ENCODE assay signal across 21 cellular contexts in genomic region chr1:43693371-43693770, GRCh38.
"Had no signal": no experiment of that assay in that cellular context is flagged by ENCODE, and none has a peak within 500 bp of the region (broad histone marks: within the 10 kb centered on the region; RNA-seq: fewer than 3 reads in every experiment).

No MANE protein-coding gene starts in this region.

- H2AFZ ChIP-seq: PC-9 had no signal

- H3K27ac ChIP-seq: PC-9 had no signal

- H3K4me1 Mint-ChIP-seq: WTC11 had no signal

- H3K9me3 Mint-ChIP-seq: activated T-cell treated with anti-CD3 and anti-CD28 coated beads, Interleukin-2, amount 50 U/mL, for 4 hours; WTC11 had no signal

- H3K4me3 Mint-ChIP-seq: activated CD8-positive, alpha-beta T cell treated with anti-CD3 and anti-CD28 coated beads, Interleukin-2, amount 10 ng/mL, durations not matched to agents 7 days and 5 days; activated T-cell treated with anti-CD3 and anti-CD28 coated beads, Interleukin-2, amount 50 U/mL, for 4 hours; T-helper 17 cell; WTC11 had no signal

- H3K27ac Mint-ChIP-seq: activated CD8-positive, alpha-beta T cell treated with anti-CD3 and anti-CD28 coated beads, Interleukin-2, amount 10 ng/mL, durations not matched to agents 7 days and 5 days; WTC11 had no signal

- H3K27me3 Mint-ChIP-seq: T-helper 17 cell had no signal

- H3K4me2 ChIP-seq: PC-9 had no signal

- H3K4me3 ChIP-seq: PC-9 had no signal

- ATAC-seq: activated CD8-positive, alpha-beta T cell treated with anti-CD3 and anti-CD28 coated beads, Interleukin-2, amount 10 ng/mL, durations not matched to agents 7 days and 5 days; activated T-cell treated with anti-CD3 and anti-CD28 coated beads, Interleukin-2, amount 50 U/mL, for 4 hours; T-helper 17 cell; WTC11 had no signal

- DNase-seq: activated CD4-positive, alpha-beta T cell treated with anti-CD3 and anti-CD28 coated beads for 48 hours; activated CD4-positive, alpha-beta T cell treated with anti-CD3 and anti-CD28 coated beads, Interleukin-2, amount 50 U/mL, for 4 hours; activated CD4-positive, CD25-positive, alpha-beta regulatory T cell treated with anti-CD3 and anti-CD28 coated beads, Interleukin-2, amount 50 U/mL, for 72 hours; activated CD8-positive, alpha-beta memory T cell treated with anti-CD3 and anti-CD28 coated beads, Interleukin-2, amount 50 U/mL, for 48 hours; activated CD8-positive, alpha-beta T cell treated with anti-CD3 and anti-CD28 coated beads, Interleukin-2, amount 10 ng/mL, durations not matched to agents 7 days and 5 days; activated gamma-delta T cell treated with Interleukin-2 at 50 U/mL for 16 hours; activated naive CD4-positive, alpha-beta T cell treated with anti-CD3 and anti-CD28 coated beads, Interleukin-2, amount 50 U/mL, for 16 hours; activated T-cell treated with anti-CD3 and anti-CD28 coated beads, Interleukin-2, amount 50 U/mL, for 4 hours; anterior cingulate cortex; Kasumi-1; KBM-7; NCI-H1105 treated with DMSO at 0.1 percent for 48 hours; NCI-H1436 treated with DMSO at 0.1 percent for 48 hours; NCI-H187; NCI-H2081; NCI-H510A treated with DMSO at 0.1 percent for 48 hours; PC-9; SIG-M5; T-helper 17 cell; T-helper 9 cell had no signal
